Comparison of ENCODE assay signal across 1 cellular context in genomic region chr3:152177757-152178156, GRCh38.
TF ChIP-seq lines count a peak whose summit lies in the region.

No MANE protein-coding gene starts in this region.

TF ChIP-seq in SK-N-SH, 30 proteins besides CTCF, POLR2A, EP300 and RAD21 (continued from another document):
- no peak for TF ChIP-seq ZBTB33 (IDR thresholded peaks at IDR 0.05; ENCODE audit: borderline replicate concordance, low read depth)
- no peak for TF ChIP-seq FOXJ3 (CRISPR knock-in tag; IDR thresholded peaks at IDR 0.05)
- TF ChIP-seq RXRA (IDR thresholded peaks at IDR 0.05; ENCODE audit: borderline replicate concordance, low read depth) = no peak
- no peak for TF ChIP-seq JUND (IDR thresholded peaks at IDR 0.05)
- TF ChIP-seq NFIC (IDR thresholded peaks at IDR 0.05; ENCODE audit: borderline replicate concordance) = no peak
- TF ChIP-seq EZH2phosphoT487 (IDR thresholded peaks at IDR 0.05; ENCODE audit: borderline replicate concordance, low read depth) = no peak
- TF ChIP-seq FOXM1 (IDR thresholded peaks at IDR 0.05; ENCODE audit: low read depth) = no peak
- no peak for TF ChIP-seq FOSL2 (IDR thresholded peaks at IDR 0.05; ENCODE audit: borderline replicate concordance, low read depth)
TF ChIP-seq in SK-N-SH: peak in this region for 0.
